In genomic region chr22:34481090-34481489, GRCh38 we compare ENCODE assay signal across 4 cellular contexts.
TF ChIP-seq lines count a peak whose summit lies in the region.

No MANE protein-coding gene starts in this region.

TF ChIP-seq in SK-N-SH treated with all-trans-retinoic acid at 6 μM for 48 hours, 23 proteins besides CTCF, POLR2A, EP300 and RAD21:
- no peak for TF ChIP-seq RARB (CRISPR knock-in tag; IDR thresholded peaks at IDR 0.05)
- peak; percentile 85 for TF ChIP-seq ZNF8 (CRISPR knock-in tag; IDR thresholded peaks at IDR 0.05)

TF ChIP-seq in SK-N-SH, 30 proteins besides CTCF, POLR2A, EP300 and RAD21:
- TF ChIP-seq POLR2AphosphoS5 (IDR thresholded peaks at IDR 0.05; ENCODE audit: low read depth, low read length): no peak
- no peak for TF ChIP-seq FOXJ3 (CRISPR knock-in tag; IDR thresholded peaks at IDR 0.05)
- no peak for TF ChIP-seq YY1 (IDR thresholded peaks at IDR 0.05; ENCODE audit: low read depth)
- TF ChIP-seq, protein P1, sequence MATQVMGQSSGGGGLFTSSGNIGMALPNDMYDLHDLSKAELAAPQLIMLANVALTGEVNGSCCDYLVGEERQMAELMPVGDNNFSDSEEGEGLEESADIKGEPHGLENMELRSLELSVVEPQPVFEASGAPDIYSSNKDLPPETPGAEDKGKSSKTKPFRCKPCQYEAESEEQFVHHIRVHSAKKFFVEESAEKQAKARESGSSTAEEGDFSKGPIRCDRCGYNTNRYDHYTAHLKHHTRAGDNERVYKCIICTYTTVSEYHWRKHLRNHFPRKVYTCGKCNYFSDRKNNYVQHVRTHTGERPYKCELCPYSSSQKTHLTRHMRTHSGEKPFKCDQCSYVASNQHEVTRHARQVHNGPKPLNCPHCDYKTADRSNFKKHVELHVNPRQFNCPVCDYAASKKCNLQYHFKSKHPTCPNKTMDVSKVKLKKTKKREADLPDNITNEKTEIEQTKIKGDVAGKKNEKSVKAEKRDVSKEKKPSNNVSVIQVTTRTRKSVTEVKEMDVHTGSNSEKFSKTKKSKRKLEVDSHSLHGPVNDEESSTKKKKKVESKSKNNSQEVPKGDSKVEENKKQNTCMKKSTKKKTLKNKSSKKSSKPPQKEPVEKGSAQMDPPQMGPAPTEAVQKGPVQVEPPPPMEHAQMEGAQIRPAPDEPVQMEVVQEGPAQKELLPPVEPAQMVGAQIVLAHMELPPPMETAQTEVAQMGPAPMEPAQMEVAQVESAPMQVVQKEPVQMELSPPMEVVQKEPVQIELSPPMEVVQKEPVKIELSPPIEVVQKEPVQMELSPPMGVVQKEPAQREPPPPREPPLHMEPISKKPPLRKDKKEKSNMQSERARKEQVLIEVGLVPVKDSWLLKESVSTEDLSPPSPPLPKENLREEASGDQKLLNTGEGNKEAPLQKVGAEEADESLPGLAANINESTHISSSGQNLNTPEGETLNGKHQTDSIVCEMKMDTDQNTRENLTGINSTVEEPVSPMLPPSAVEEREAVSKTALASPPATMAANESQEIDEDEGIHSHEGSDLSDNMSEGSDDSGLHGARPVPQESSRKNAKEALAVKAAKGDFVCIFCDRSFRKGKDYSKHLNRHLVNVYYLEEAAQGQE (IDR thresholded peaks at IDR 0.05; ENCODE audit: low read depth, low read length): no peak
- TF ChIP-seq, protein P2, sequence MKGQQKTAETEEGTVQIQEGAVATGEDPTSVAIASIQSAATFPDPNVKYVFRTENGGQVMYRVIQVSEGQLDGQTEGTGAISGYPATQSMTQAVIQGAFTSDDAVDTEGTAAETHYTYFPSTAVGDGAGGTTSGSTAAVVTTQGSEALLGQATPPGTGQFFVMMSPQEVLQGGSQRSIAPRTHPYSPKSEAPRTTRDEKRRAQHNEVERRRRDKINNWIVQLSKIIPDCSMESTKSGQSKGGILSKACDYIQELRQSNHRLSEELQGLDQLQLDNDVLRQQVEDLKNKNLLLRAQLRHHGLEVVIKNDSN (IDR thresholded peaks at IDR 0.05; ENCODE audit: borderline replicate concordance, low read depth): no peak
- TF ChIP-seq RCOR1 (IDR thresholded peaks at IDR 0.05; ENCODE audit: low read length): no peak
- no peak for TF ChIP-seq FOXM1 (IDR thresholded peaks at IDR 0.05; ENCODE audit: low read depth)
- no peak for TF ChIP-seq GATA2 (CRISPR knock-in tag; IDR thresholded peaks at IDR 0.05)
- TF ChIP-seq, protein P3, sequence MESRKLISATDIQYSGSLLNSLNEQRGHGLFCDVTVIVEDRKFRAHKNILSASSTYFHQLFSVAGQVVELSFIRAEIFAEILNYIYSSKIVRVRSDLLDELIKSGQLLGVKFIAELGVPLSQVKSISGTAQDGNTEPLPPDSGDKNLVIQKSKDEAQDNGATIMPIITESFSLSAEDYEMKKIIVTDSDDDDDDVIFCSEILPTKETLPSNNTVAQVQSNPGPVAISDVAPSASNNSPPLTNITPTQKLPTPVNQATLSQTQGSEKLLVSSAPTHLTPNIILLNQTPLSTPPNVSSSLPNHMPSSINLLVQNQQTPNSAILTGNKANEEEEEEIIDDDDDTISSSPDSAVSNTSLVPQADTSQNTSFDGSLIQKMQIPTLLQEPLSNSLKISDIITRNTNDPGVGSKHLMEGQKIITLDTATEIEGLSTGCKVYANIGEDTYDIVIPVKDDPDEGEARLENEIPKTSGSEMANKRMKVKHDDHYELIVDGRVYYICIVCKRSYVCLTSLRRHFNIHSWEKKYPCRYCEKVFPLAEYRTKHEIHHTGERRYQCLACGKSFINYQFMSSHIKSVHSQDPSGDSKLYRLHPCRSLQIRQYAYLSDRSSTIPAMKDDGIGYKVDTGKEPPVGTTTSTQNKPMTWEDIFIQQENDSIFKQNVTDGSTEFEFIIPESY (IDR thresholded peaks at IDR 0.05; ENCODE audit: borderline replicate concordance, low read depth): no peak
- TF ChIP-seq, protein P4, sequence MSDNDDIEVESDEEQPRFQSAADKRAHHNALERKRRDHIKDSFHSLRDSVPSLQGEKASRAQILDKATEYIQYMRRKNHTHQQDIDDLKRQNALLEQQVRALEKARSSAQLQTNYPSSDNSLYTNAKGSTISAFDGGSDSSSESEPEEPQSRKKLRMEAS (IDR thresholded peaks at IDR 0.05; ENCODE audit: low read depth): no peak
- TF ChIP-seq NFIC (IDR thresholded peaks at IDR 0.05; ENCODE audit: borderline replicate concordance): no peak
- TF ChIP-seq RFX5 (IDR thresholded peaks at IDR 0.05; ENCODE audit: low read length): no peak
- TF ChIP-seq RXRA (IDR thresholded peaks at IDR 0.05; ENCODE audit: borderline replicate concordance, low read depth): no peak
- no peak for TF ChIP-seq MEF2A (IDR thresholded peaks at IDR 0.05; ENCODE audit: borderline replicate concordance, low read depth)

TF ChIP-seq in HEK293, 187 proteins besides CTCF, POLR2A, EP300 and RAD21:
- TF ChIP-seq ZNF146 (tag by site-specific recombination; IDR thresholded peaks at IDR 0.05) (peak; percentile 53; the same call in 1 of the 2 replicates), ZSCAN30 (tag by site-specific recombination; IDR thresholded peaks at IDR 0.05) (no peak)

TF ChIP-seq in K562, 482 proteins besides CTCF, POLR2A, EP300 and RAD21 (continued from another document):
- TF ChIP-seq LARP7 (IDR thresholded peaks at IDR 0.05) (no peak), RBM25 (IDR thresholded peaks at IDR 0.05; ENCODE audit: low read depth, low read length, severe bottlenecking) (peak; percentile 54), RFX1 (IDR thresholded peaks at IDR 0.05) (no peak), KAT7 (CRISPR knock-in tag; IDR thresholded peaks at IDR 0.05; ENCODE audit: borderline replicate concordance) (no peak), MTA3 (IDR thresholded peaks at IDR 0.05; ENCODE audit: borderline replicate concordance) (no peak)
